ENCODE assay signal across 12 cellular contexts in genomic region chr12:110002691-110003515, GRCh38. TPM values are rescaled to one million over a fixed set of nuclear protein-coding genes. Genes with fewer than 3 reads are reported as not detected.
A peak's percentile ranks its signal among the peaks of the same experiment; 100 is the strongest.
DNase-seq lines count a peak whose midpoint lies in the region; ATAC-seq and TF ChIP-seq lines count a peak whose summit lies in the region.
"Had no signal": no experiment of that assay in that cellular context is flagged by ENCODE, and none has a peak within 500 bp of the region (broad histone marks: within the 10 kb centered on the region; RNA-seq: fewer than 3 reads in every experiment).

No MANE protein-coding gene starts in this region.

- dilution Hi-C loops in IMR-90 (cut with HindIII; ENCODE audit: low sequenced_read_pairs, unreplicated experiment): no loop called here

- H3K36me3 ChIP-seq in ACC112 (ENCODE audit: insufficient read depth, low read length): no peaks in the 10 kb centered on the region
- peaks cover 10% of the 10 kb centered on the region for H3K36me3 ChIP-seq in IMR-90 (ENCODE audit: control insufficient read depth, insufficient read depth, low read length)
- peaks cover 3 to 7% of the 10 kb centered on the region in 2 experiments for H3K36me3 ChIP-seq in mesenchymal stem cell (ENCODE audit: control insufficient read depth in 1 of 2, insufficient read depth in 2 of 2, low read depth in 1 of 2, low read length in 2 of 2)

- H3K79me1 ChIP-seq in IMR-90 (ENCODE audit: low read depth in 1 of 2, low read length in 2 of 2) (peaks cover 15 to 30% of the 10 kb centered on the region in 2 experiments; a peak in 3 of 4 replicates), mesenchymal stem cell (replicated peaks; ENCODE audit: low read length, poor library complexity, severe bottlenecking) (peaks cover 28% of the 10 kb centered on the region)

- WGBS in IMR-90 (ENCODE audit: extremely low coverage in 2 of 2, insufficient read length in 1 of 2), 2 experiments: 73% methylated on average over 5 of the region's 8 CpGs; no CpG with 5 or more reads in 1 of the 2 experiments
- 96% methylated on average over 8 of the region's 8 CpGs for WGBS in mesenchymal stem cell

- H4K8ac ChIP-seq in IMR-90 (ENCODE audit: low read depth in 2 of 2, low read length in 2 of 2): peak overlapping the region; percentile 22 to 79; a peak in 2 of 4 replicates
- H4K8ac ChIP-seq in mesenchymal stem cell (ENCODE audit: low read length): no peak overlapping the region

- peak overlapping the region; percentile 96 for H2BK5ac ChIP-seq in IMR-90 (ENCODE audit: low read depth, low read length, poor library complexity, severe bottlenecking)
- H2BK5ac ChIP-seq in mesenchymal stem cell (ENCODE audit: low read depth, low read length, poor library complexity, severe bottlenecking): no peak overlapping the region

- CTCF ChIA-PET in IMR-90 (lab: Yijun Ruan, JAX): interaction anchor here (1.3 kb wide), 1 partner anchor 447 kb away, joined by 3 read pairs; the partner anchor contains the start of gene ARPC3

- H3K18ac ChIP-seq in IMR-90 (ENCODE audit: low read depth, low read length): peak overlapping the region; percentile 35; the same call in 1 of the 2 replicates
- H3K18ac ChIP-seq in mesenchymal stem cell (ENCODE audit: low read depth in 1 of 2, low read length in 2 of 2): no peak overlapping the region

- H3K27ac ChIP-seq in ACC112 (ENCODE audit: low read depth, low read length) (peak overlapping the region; percentile 33; the same call in 1 of the 2 replicates), IMR-90 (ENCODE audit: insufficient read depth, low read length) (peak overlapping the region; percentile 45), mesenchymal stem cell (ENCODE audit: low read length, poor library complexity, severe bottlenecking) (no peak overlapping the region)

- H2BK15ac ChIP-seq in IMR-90 (ENCODE audit: low read depth, low read length) (peak overlapping the region; percentile 42; the same call in 1 of the 3 replicates), mesenchymal stem cell (ENCODE audit: low read depth, poor library complexity, severe bottlenecking) (no peak overlapping the region)

- peak overlapping the region; percentile 27 for H2BK20ac ChIP-seq in IMR-90 (ENCODE audit: low read depth, low read length)

- H3K9me3 Mint-ChIP-seq in CD14-positive monocyte: peaks cover 10 to 34% (median 30%) of the 10 kb centered on the region in 7 donors

- no TSS peak for BruUV-seq in IMR-90 (replicated peaks; lab: Mats Ljungman, UMichigan)

- POLR2A ChIA-PET in IMR-90 (lab: Charles Lee; ENCODE audit: unreplicated experiment): no interaction called here

- peak overlapping the region; percentile 17 for H2AK9ac ChIP-seq in IMR-90 (replicated peaks; ENCODE audit: low read depth, low read length, poor library complexity)

- peak overlapping the region; percentile 22; the same call in 1 of the 2 replicates for H4K5ac ChIP-seq in IMR-90 (ENCODE audit: low read depth, low read length)

- no peak for TF ChIP-seq CTCF in IMR-90 (conservative IDR thresholded peaks at IDR 0.05; ENCODE audit: low read depth, low read length)
- no peak for TF ChIP-seq CTCF in CD14-positive monocyte (IDR thresholded peaks at IDR 0.05)

- peak overlapping the region; percentile 73 for H2BK120ac ChIP-seq in IMR-90 (ENCODE audit: low read depth, low read length)
- H2BK120ac ChIP-seq in mesenchymal stem cell (ENCODE audit: low read depth, low read length): no peak overlapping the region

- TF ChIP-seq POLR2A in IMR-90 (IDR thresholded peaks at IDR 0.05; ENCODE audit: low read depth, low read length): no peak

- H3K14ac ChIP-seq in IMR-90 (replicated peaks; ENCODE audit: low read depth, low read length): peak overlapping the region; percentile 87
- no peak overlapping the region for H3K14ac ChIP-seq in mesenchymal stem cell (ENCODE audit: low read length in 2 of 2)

- H3K27ac Mint-ChIP-seq in CD14-positive monocyte: peak overlapping the region in 3 of 7 donors; percentile 1 to 82 (median 6)

- H3K4me1 Mint-ChIP-seq in CD14-positive monocyte: peaks cover 40% of the 10 kb centered on the region

- H3K4me3 ChIP-seq in ACC112 (ENCODE audit: low read depth, low read length) (no peak overlapping the region), IMR-90 (ENCODE audit: insufficient read depth, low read depth, low read length) (no peak overlapping the region), mesenchymal stem cell (ENCODE audit: insufficient read depth in 1 of 2, low read depth in 1 of 2, low read length in 2 of 2) (no peak overlapping the region)

- DNase-seq in IMR-90 (peak; percentile 52), astrocyte of the hippocampus (ENCODE audit: low read depth, low spot score) (peak; percentile 38), mesenchymal stem cell (no peak), amygdala (lab: John Stamatoyannopoulos, UW) (no peak), CD14-positive monocyte (ENCODE audit: low spot score) (no peak)
- no peak for DNase-seq in activated effector memory CD4-positive, alpha-beta T cell treated with Interleukin-2 at 50 U/mL for 16 hours
- DNase-seq: KBM-7; NCI-H510A; stimulated activated naive CD4-positive, alpha-beta T cell; SW 1271 had no signal

- H2BK12ac ChIP-seq in mesenchymal stem cell (ENCODE audit: low read length in 2 of 2): no peak overlapping the region

- H4K91ac ChIP-seq in IMR-90 (ENCODE audit: insufficient read depth, low read depth, low read length) (peak overlapping the region; percentile 26), mesenchymal stem cell (ENCODE audit: low read length) (no peak overlapping the region)

- peaks cover 14% of the 10 kb centered on the region for H3K9me1 ChIP-seq in IMR-90 (ENCODE audit: insufficient read depth, low read length)

- no peaks in the 10 kb centered on the region for H3K27me3 ChIP-seq in ACC112 (ENCODE audit: insufficient read depth, low read length)
- no peaks in the 10 kb centered on the region for H3K27me3 ChIP-seq in IMR-90 (ENCODE audit: control insufficient read depth, insufficient read depth, low read length)
- no peaks in the 10 kb centered on the region for H3K27me3 ChIP-seq in mesenchymal stem cell (ENCODE audit: control insufficient read depth in 1 of 2, insufficient read depth in 1 of 2, low read length in 2 of 2)

- intact Hi-C loops in IMR-90 (cut with micrococcal nuclease): no loop called here
- intact Hi-C loops in CD14-positive monocyte (cut with micrococcal nuclease): no loop called here

- H3K4me1 ChIP-seq in ACC112 (ENCODE audit: control insufficient read depth, insufficient read depth, low read length, unreplicated experiment) (peaks cover 23% of the 10 kb centered on the region), IMR-90 (ENCODE audit: control insufficient read depth, insufficient read depth, low read length) (peaks cover 15% of the 10 kb centered on the region), mesenchymal stem cell (ENCODE audit: control insufficient read depth, insufficient read depth, low read depth, low read length) (peaks cover 8% of the 10 kb centered on the region)

- H3K9ac ChIP-seq in IMR-90 (ENCODE audit: low read depth, low read length) (peak overlapping the region; percentile 21; the same call in 1 of the 2 replicates), mesenchymal stem cell (ENCODE audit: low read length) (peak overlapping the region; percentile 85)

- H2AFZ ChIP-seq in ACC112 (ENCODE audit: low read length, unreplicated experiment) (no peak overlapping the region), IMR-90 (replicated peaks; ENCODE audit: low read length, poor library complexity) (peak overlapping the region; percentile 45), mesenchymal stem cell (ENCODE audit: low read depth, low read length) (no peak overlapping the region)

- H3K4me2 ChIP-seq in IMR-90 (ENCODE audit: low read depth, low read length) (peak overlapping the region; percentile 15; the same call in 1 of the 2 replicates), mesenchymal stem cell (ENCODE audit: low read length, poor library complexity, severe bottlenecking) (no peak overlapping the region)

- in situ Hi-C loops in IMR-90 (cut with MboI; ENCODE audit: low sequenced_read_pairs): no loop called here

- peaks cover 27 to 46% of the 10 kb centered on the region in 2 donors for H3K36me3 Mint-ChIP-seq in CD14-positive monocyte

- peaks cover 59% of the 10 kb centered on the region for H3K79me2 ChIP-seq in ACC112 (ENCODE audit: control insufficient read depth, insufficient read depth, low read length, unreplicated experiment)

- peak overlapping the region; percentile 31 for H3K56ac ChIP-seq in IMR-90 (ENCODE audit: extremely low read depth, insufficient read depth, low read length)

- no peak overlapping the region for H3K4me3 Mint-ChIP-seq in CD14-positive monocyte

- H3K4ac ChIP-seq in IMR-90 (ENCODE audit: low read depth, low read length): peak overlapping the region; percentile 66
- no peak overlapping the region for H3K4ac ChIP-seq in mesenchymal stem cell (ENCODE audit: low read depth in 1 of 2, low read length in 2 of 2)

- H3K9me3 ChIP-seq in IMR-90 (ENCODE audit: control insufficient read depth, insufficient read depth, low read length) (no peaks in the 10 kb centered on the region), mesenchymal stem cell (ENCODE audit: control insufficient read depth, low read length) (no peaks in the 10 kb centered on the region)

- no peak for TF ChIP-seq RAD21 in IMR-90 (IDR thresholded peaks at IDR 0.05; ENCODE audit: low read length)

- peak overlapping the region; percentile 69 for H3K23ac ChIP-seq in IMR-90 (ENCODE audit: low read depth, low read length)
- H3K23ac ChIP-seq in mesenchymal stem cell (ENCODE audit: low read length in 2 of 2): no peak overlapping the region

- H3K27me3 Mint-ChIP-seq in CD14-positive monocyte (ENCODE audit: low read depth in 3 of 3): peaks cover 0 to 2% (median 0%) of the 10 kb centered on the region in 3 donors

- H2AK5ac ChIP-seq in IMR-90 (ENCODE audit: low read depth, low read length) (peak overlapping the region; percentile 76), mesenchymal stem cell (ENCODE audit: low read length, severe bottlenecking) (no peak overlapping the region)

- no peak for ATAC-seq in IMR-90 (ENCODE audit: low read depth)
- ATAC-seq in GM18861 (IDR thresholded peaks at IDR 0.05; ENCODE audit: unreplicated experiment): no peak

- peaks cover 41% of the 10 kb centered on the region for H4K20me1 ChIP-seq in IMR-90 (ENCODE audit: insufficient read depth, low read length)

RNA-seq across cellular contexts. Expression of gene ANKRD13A, which starts 3.7 kb away (rescaled TPM):
- total RNA-seq in IMR-90 (2012; rRNA removed): 364 and 449 TPM in 2 replicates
- 299 and 308 TPM in 2 replicates for polyA plus RNA-seq in IMR-90 (2012; rRNA removed)
- 51.0 and 243 TPM in 2 replicates for polyA plus RNA-seq in IMR-90 (2012; cell fraction: cytosol; rRNA removed)
- polyA plus RNA-seq in IMR-90 (2012; cell fraction: nucleus; rRNA removed; ENCODE audit: low replicate concordance): 516 and 695 TPM in 2 replicates
- 17.6 TPM for polyA plus RNA-seq in mesenchymal stem cell (2013, experiment 1 of 2)
- polyA plus RNA-seq in mesenchymal stem cell (2013, experiment 2 of 2): 18.0 TPM
- 10 to 100 TPM; 42.8 to 46.8 TPM for polyA plus RNA-seq in CD14-positive monocyte

RNA-seq across cellular contexts. Expression of gene GIT2, which starts 6.7 kb away (rescaled TPM):
- total RNA-seq in IMR-90 (2012; rRNA removed): 60.5 and 71.9 TPM in 2 replicates
- 43.0 and 48.0 TPM in 2 replicates for polyA plus RNA-seq in IMR-90 (2012; rRNA removed)
- polyA plus RNA-seq in IMR-90 (2012; cell fraction: cytosol; rRNA removed): 20.8 and 21.1 TPM in 2 replicates
- polyA plus RNA-seq in IMR-90 (2012; cell fraction: nucleus; rRNA removed; ENCODE audit: low replicate concordance): 42.7 and 138 TPM in 2 replicates
- 25.2 TPM for polyA plus RNA-seq in mesenchymal stem cell (2013, experiment 1 of 2)
- 24.1 TPM for polyA plus RNA-seq in mesenchymal stem cell (2013, experiment 2 of 2)
- polyA plus RNA-seq in CD14-positive monocyte: 10 to 100 TPM; 75.8 to 98.8 TPM

RNA-seq across cellular contexts. Expression of gene C12orf76, which starts 45.4 kb away (rescaled TPM):
- 5.0 and 6.7 TPM in 2 replicates for total RNA-seq in IMR-90 (2012; rRNA removed)
- polyA plus RNA-seq in IMR-90 (2012; rRNA removed): 6.2 and 7.1 TPM in 2 replicates
- polyA plus RNA-seq in IMR-90 (2012; cell fraction: cytosol; rRNA removed): 5.0 and 10.8 TPM in 2 replicates
- polyA plus RNA-seq in IMR-90 (2012; cell fraction: nucleus; rRNA removed; ENCODE audit: low replicate concordance): 8.1 and 15.5 TPM in 2 replicates
- 10.6 TPM for polyA plus RNA-seq in mesenchymal stem cell (2013, experiment 1 of 2)
- polyA plus RNA-seq in mesenchymal stem cell (2013, experiment 2 of 2): 10.7 TPM
- polyA plus RNA-seq in CD14-positive monocyte: 10 to 100 TPM in 1 of 2 donors, 1 to 10 TPM in 1; 9.3 to 10.6 TPM

Comparison
In these comparisons a context has a peak if more than half of its experiments do, and no peak if none do; other contexts are left out.
1. DNase-seq: peak in IMR-90 (single experiment) and astrocyte of the hippocampus (single experiment); none in mesenchymal stem cell (single experiment), amygdala (0 of 56), CD14-positive monocyte (single experiment) and activated effector memory CD4-positive, alpha-beta T cell treated with Interleukin-2 at 50 U/mL for 16 hours (single experiment).